14 cellular contexts compared by ENCODE assay signal in the genomic region with DNA sequence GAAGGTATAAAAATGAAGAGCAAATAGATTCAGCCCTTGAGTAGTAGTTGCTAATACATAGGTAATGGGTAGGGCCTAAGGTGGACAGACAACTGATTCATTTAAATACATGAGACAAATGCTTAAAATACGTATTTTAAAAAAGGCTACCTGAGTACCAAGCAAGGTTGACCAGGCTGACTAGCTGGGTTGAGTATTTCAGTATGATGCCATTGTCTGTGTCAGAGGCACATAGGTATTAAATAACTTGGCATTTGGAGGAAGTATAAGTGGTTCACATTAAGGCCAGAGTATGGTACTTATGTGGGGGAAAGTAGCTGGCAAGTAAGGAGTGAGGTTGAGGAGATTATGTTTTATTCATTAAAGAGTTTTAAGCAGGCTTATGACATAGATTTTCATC. TPM values are rescaled to one million over a fixed set of nuclear protein-coding genes. Genes with fewer than 3 reads are reported as not detected.
A peak's percentile ranks its signal among the peaks of the same experiment; 100 is the strongest.
DNase-seq lines count a peak whose midpoint lies in the region; ATAC-seq and TF ChIP-seq lines count a peak whose summit lies in the region.
"Had no signal": no experiment of that assay in that cellular context is flagged by ENCODE, and none has a peak within 500 bp of the region (broad histone marks: within the 10 kb centered on the region; RNA-seq: fewer than 3 reads in every experiment).

No MANE protein-coding gene starts in this region.

- peak overlapping the region; percentile 73 for H3K27ac ChIP-seq in GM23248
- peak overlapping the region; percentile 47 for H3K27ac ChIP-seq in OCI-LY3 (ENCODE audit: low read length)
- no peak overlapping the region for H3K27ac ChIP-seq in right lobe of liver

- H3K4me3 ChIP-seq in GM23248 (no peak overlapping the region; the same call in 1 of the 2 replicates), OCI-LY3 (ENCODE audit: low read length) (peak overlapping the region; percentile 31), right lobe of liver (no peak overlapping the region)
- H3K4me3 ChIP-seq: upper lobe of left lung had no signal

- no peak for DNase-seq in GM23248
- no peak for DNase-seq in memory B cell (ENCODE audit: low spot score in 2 of 2)
- DNase-seq in right lobe of liver = no peak
- DNase-seq in iPS-NIHi7 (ENCODE audit: extremely low spot score) = no peak
- DNase-seq: activated CD4-positive, alpha-beta T cell treated with anti-CD3 and anti-CD28 coated beads for 48 hours; DMS 273 treated with DMSO at 0.1 percent for 48 hours; NCI-H2107; upper lobe of left lung had no signal

- H3K4me1 ChIP-seq in GM23248 (ENCODE audit: insufficient read depth) (peaks cover 93% of the 10 kb centered on the region), OCI-LY3 (ENCODE audit: low read length) (peaks cover 49% of the 10 kb centered on the region), right lobe of liver (peaks cover 0 to 53% (median 6%) of the 10 kb centered on the region in 4 donors)

- H3K4me3 Mint-ChIP-seq in memory B cell = no peak overlapping the region

- H3K36me3 ChIP-seq in GM23248 (ENCODE audit: low read depth) (peaks cover 6% of the 10 kb centered on the region; the same call in 1 of the 2 replicates), OCI-LY3 (replicated peaks; ENCODE audit: low read depth, low read length) (no peaks in the 10 kb centered on the region), right lobe of liver (no peaks in the 10 kb centered on the region)
- H3K36me3 ChIP-seq: upper lobe of left lung had no signal

- ATAC-seq in GM18498 (IDR thresholded peaks at IDR 0.05; ENCODE audit: unreplicated experiment) (peak; percentile 15), memory B cell (ENCODE audit: low read depth) (no peak), right lobe of liver (no peak), HG02970 (IDR thresholded peaks at IDR 0.05; ENCODE audit: low FRiP score, unreplicated experiment) (no peak), HG02759 (IDR thresholded peaks at IDR 0.05; ENCODE audit: unreplicated experiment) (no peak)
- ATAC-seq: HCT116, left lobe of liver had no signal

- H3K79me2 ChIP-seq in GM23248 (ENCODE audit: insufficient read depth) (peaks cover 100% of the 10 kb centered on the region), OCI-LY3 (ENCODE audit: low read length) (peaks cover 62% of the 10 kb centered on the region)

- H3K9me3 ChIP-seq in GM23248 (ENCODE audit: low read depth) = no peaks in the 10 kb centered on the region
- no peaks in the 10 kb centered on the region for H3K9me3 ChIP-seq in OCI-LY3 (ENCODE audit: insufficient read depth, low read length)
- H3K9me3 ChIP-seq in right lobe of liver = no peaks in the 10 kb centered on the region
- H3K9me3 ChIP-seq: upper lobe of left lung had no signal

- intact Hi-C loops in right lobe of liver (cut with DNase I) = no loop called here

- in situ Hi-C loops in GM23248 (cut with MboI) = no loop called here

- H3K36me3 Mint-ChIP-seq in memory B cell = peaks cover 2% of the 10 kb centered on the region

- TF ChIP-seq CTCF in OCI-LY3 (IDR thresholded peaks at IDR 0.05; ENCODE audit: low read depth, low read length) = no peak
- no peak for TF ChIP-seq CTCF in right lobe of liver (IDR thresholded peaks at IDR 0.05)

- H3K9me2 ChIP-seq in GM23248 (ENCODE audit: insufficient read depth) = no peaks in the 10 kb centered on the region

- H3K4me2 ChIP-seq in GM23248 (ENCODE audit: unreplicated experiment) (peak overlapping the region; percentile 44), OCI-LY3 (ENCODE audit: low read length) (peak overlapping the region; percentile 58)

- TF ChIP-seq POLR2A in right lobe of liver (IDR thresholded peaks at IDR 0.05) = no peak

- no peaks in the 10 kb centered on the region for H3K27me3 ChIP-seq in GM23248 (replicated peaks; ENCODE audit: insufficient read depth)
- no peaks in the 10 kb centered on the region for H3K27me3 ChIP-seq in OCI-LY3 (ENCODE audit: low read depth, low read length)
- no peaks in the 10 kb centered on the region for H3K27me3 ChIP-seq in right lobe of liver
- H3K27me3 ChIP-seq: upper lobe of left lung had no signal

- no peaks in the 10 kb centered on the region for H3K27me3 Mint-ChIP-seq in memory B cell

- H2AFZ ChIP-seq in GM23248 = no peak overlapping the region
- no peak overlapping the region for H2AFZ ChIP-seq in OCI-LY3 (ENCODE audit: low read depth, low read length)

- peaks cover 55% of the 10 kb centered on the region for H3K4me1 Mint-ChIP-seq in memory B cell

- peaks cover 77% of the 10 kb centered on the region for H3F3A ChIP-seq in GM23248 (ENCODE audit: insufficient read depth)

- H3K9me3 Mint-ChIP-seq in memory B cell = no peaks in the 10 kb centered on the region

- WGBS in GM23248 (ENCODE audit: low coverage in 1 of 2, low lambda C conversion rate in 2 of 2, missing lambda C conversion rate in 2 of 2), 2 experiments = 97 to 100% methylated on average over 1 of the region's 1 CpG
- 100% methylated on average over 1 of the region's 1 CpG for WGBS in right lobe of liver (ENCODE audit: insufficient coverage, low coverage, low lambda C conversion rate, missing lambda C conversion rate)

- H4K20me1 ChIP-seq in GM23248 (ENCODE audit: insufficient read depth) (peaks cover 92% of the 10 kb centered on the region), OCI-LY3 (ENCODE audit: insufficient read depth, low read length) (no peaks in the 10 kb centered on the region)

- H3K9ac ChIP-seq in GM23248 (peak overlapping the region; percentile 35), OCI-LY3 (ENCODE audit: low read length) (no peak overlapping the region)

- peak overlapping the region; percentile 18 for H3K27ac Mint-ChIP-seq in memory B cell

RNA-seq across cellular contexts. Expression of a gene that starts 19.4 kb away (rescaled TPM):
- total RNA-seq in GM23248 (2014; rRNA removed; shearing (Covaris generic)) = 1,026 and 1,186 TPM in 2 replicates
- polyA plus RNA-seq in GM23248 (2016; fragmentation: Nextera tagmentation; extraction: Ambion mirVana) = 693 and 700 TPM in 2 replicates
- 10 to 100 TPM; 20.6 to 32.3 (median 21.5) TPM for total RNA-seq in right lobe of liver

Comparison
In these comparisons a context has a peak if more than half of its experiments do, and no peak if none do; other contexts are left out.
1. H3K27ac ChIP-seq: peak in GM23248 (single experiment) and OCI-LY3 (single experiment); none in right lobe of liver (0 of 3).
2. RNA of a gene that starts 19.4 kb away (total RNA-seq): 1,026 to 1,186 TPM in GM23248; 20.6 to 32.3 TPM in right lobe of liver; every median in the first group is over 10 times any median in the second.